ENCODE assay signal across 25 cellular contexts in the genomic region with DNA sequence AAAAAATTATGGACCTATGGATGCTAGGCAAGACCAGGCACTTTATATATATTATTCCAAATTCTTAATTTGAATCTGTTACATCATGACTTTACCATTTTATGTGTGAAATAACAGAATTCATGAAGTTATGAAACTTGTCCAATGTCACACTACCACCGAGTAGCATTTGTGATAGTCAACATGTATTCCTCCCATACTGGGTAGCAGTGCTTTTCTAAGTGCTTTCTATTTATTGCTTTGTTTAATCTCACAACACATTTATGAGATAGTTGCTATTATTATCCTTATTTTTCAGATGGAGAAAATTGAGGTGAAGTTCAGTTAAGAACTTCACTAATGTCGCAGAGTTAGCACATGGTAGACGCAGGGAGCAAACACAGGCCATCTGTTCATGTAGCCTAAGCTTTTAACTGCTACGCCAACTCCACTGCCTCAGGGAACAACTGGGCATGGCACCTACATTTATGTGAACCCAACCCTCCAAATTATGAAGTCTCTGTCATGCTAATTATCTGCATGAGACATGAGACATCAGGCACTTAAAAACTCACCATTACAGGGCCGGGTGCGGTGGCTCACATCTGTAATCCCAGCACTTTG.
"Had no signal": no experiment of that assay in that cellular context is flagged by ENCODE, and none has a peak within 500 bp of the region (broad histone marks: within the 10 kb centered on the region; RNA-seq: fewer than 3 reads in every experiment).

No MANE protein-coding gene starts in this region.

- H3K36me3 ChIP-seq: adrenal gland, colonic mucosa, neutrophil, right lobe of liver, uterus had no signal

- H3K4me1 ChIP-seq: adrenal gland, colonic mucosa, uterus had no signal

- H3K4me3 ChIP-seq: adrenal gland, body of pancreas, colonic mucosa, right lobe of liver, skin epidermis, uterus had no signal

- DNase-seq: activated CD4-positive, alpha-beta T cell treated with anti-CD3 and anti-CD28 coated beads for 4 hours; activated CD4-positive, alpha-beta T cell treated with anti-CD3 and anti-CD28 coated beads, Interleukin-2, amount 50 U/mL, for 4 hours; activated effector memory CD4-positive, alpha-beta T cell treated with anti-CD3 and anti-CD28 coated beads, Interleukin-2, amount 50 U/mL, for 16 hours; activated naive CD4-positive, alpha-beta T cell treated with anti-CD3 and anti-CD28 coated beads for 36 hours; activated naive CD8-positive, alpha-beta T cell treated with anti-CD3 and anti-CD28 coated beads for 36 hours; activated T-cell treated with anti-CD3 and anti-CD28 coated beads, Interleukin-2, amount 50 U/mL, for 1 hour; aorta; cerebellar nuclear complex; colonic mucosa; effector CD8-positive, alpha-beta T cell; islet precursor cell; mammary epithelial cell; right lobe of liver; stimulated activated CD4-positive, alpha-beta T cell treated with anti-CD3 and anti-CD28 coated beads, Interleukin-4, amount 100 ng/mL, for 4 hours; stimulated activated CD8-positive, alpha-beta memory T cell treated with anti-CD3 and anti-CD28 coated beads, Interleukin-4, amount 100 ng/mL, for 48 hours; stimulated activated naive CD8-positive, alpha-beta T cell treated with anti-CD3 and anti-CD28 coated beads, Interleukin-15, amount 100 ng/mL, for 72 hours; substantia nigra; T-helper 9 cell; uterus had no signal

- H3K27me3 ChIP-seq: adrenal gland, body of pancreas, colonic mucosa, neutrophil, right lobe of liver, uterus had no signal

- H3K27ac ChIP-seq: adrenal gland, body of pancreas, colonic mucosa, neutrophil, right lobe of liver, skin epidermis, uterus, VCaP had no signal

- ATAC-seq: body of pancreas; right lobe of liver; stimulated activated memory B cell treated with anti-CD40 and anti-IgM and Interleukin-4, amounts not matched to agents 10 μg/mL and 1 μg/mL and 100 μg/mL, for 72 hours; stimulated activated naive CD8-positive, alpha-beta T cell treated with anti-CD3 and anti-CD28 coated beads, Interleukin-15, amount 100 ng/mL, for 72 hours had no signal

- H3K9me3 ChIP-seq: adrenal gland, body of pancreas, colonic mucosa, neutrophil, right lobe of liver, uterus had no signal
